In the genomic region with DNA sequence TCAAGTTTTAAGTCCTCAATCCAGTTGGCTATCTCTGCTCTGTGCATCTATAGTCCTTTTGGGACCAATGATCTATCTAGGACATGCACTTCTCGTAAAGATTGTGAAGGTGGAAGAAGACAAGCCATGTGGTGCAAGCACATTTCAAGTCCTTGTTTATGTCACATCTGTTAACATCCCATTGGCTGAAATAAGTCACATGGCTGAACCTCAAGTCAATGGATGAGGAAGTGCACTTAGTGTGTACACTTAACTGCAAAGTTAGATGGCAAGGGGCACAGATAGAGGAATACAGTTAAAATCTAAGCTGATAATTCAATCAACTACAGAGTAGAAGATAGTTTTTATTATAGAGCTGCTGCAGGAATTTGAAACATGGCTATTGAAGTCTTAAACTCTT, we compare ENCODE assay signal across 22 cellular contexts.
"Had no signal": no experiment of that assay in that cellular context is flagged by ENCODE, and none has a peak within 500 bp of the region (broad histone marks: within the 10 kb centered on the region; RNA-seq: fewer than 3 reads in every experiment).

No MANE protein-coding gene starts in this region.

- H3K9me3 Mint-ChIP-seq: stimulated activated memory B cell treated with anti-CD40 and anti-IgM and Interleukin-4, amounts not matched to agents 10 μg/mL and 1 μg/mL and 100 μg/mL, for 72 hours had no signal

- H3K27me3 Mint-ChIP-seq: naive thymus-derived CD8-positive, alpha-beta T cell; stimulated activated memory B cell treated with anti-CD40 and anti-IgM and Interleukin-4, amounts not matched to agents 10 μg/mL and 1 μg/mL and 100 μg/mL, for 72 hours; stimulated activated naive CD8-positive, alpha-beta T cell treated with anti-CD3 and anti-CD28 coated beads, Interleukin-15, Interleukin-2, amounts not matched to agents 100 ng/mL and 50 ng/mL, for 24 hours had no signal

- ATAC-seq: gastroesophageal sphincter; left cardiac atrium; mucosa of descending colon; naive thymus-derived CD8-positive, alpha-beta T cell; sciatic nerve; stimulated activated memory B cell treated with anti-CD40 and anti-IgM and Interleukin-4, amounts not matched to agents 10 μg/mL and 1 μg/mL and 100 μg/mL, for 72 hours had no signal

- H3K36me3 ChIP-seq: esophagus squamous epithelium, gastroesophageal sphincter, neutrophil, spleen, tibial artery, upper lobe of left lung, uterus had no signal

- H3K27ac Mint-ChIP-seq: immature natural killer cell; naive thymus-derived CD8-positive, alpha-beta T cell; stimulated activated memory B cell treated with anti-CD40 and anti-IgM and Interleukin-4, amounts not matched to agents 10 μg/mL and 1 μg/mL and 100 μg/mL, for 72 hours; stimulated activated naive CD8-positive, alpha-beta T cell treated with anti-CD3 and anti-CD28 coated beads, Interleukin-15, Interleukin-2, amounts not matched to agents 100 ng/mL and 50 ng/mL, for 24 hours had no signal

- H3K27me3 ChIP-seq: esophagus squamous epithelium, gastroesophageal sphincter, neutrophil, spleen, tibial artery, upper lobe of left lung, uterus had no signal

- H3K4me1 Mint-ChIP-seq: immature natural killer cell; naive thymus-derived CD8-positive, alpha-beta T cell; stimulated activated memory B cell treated with anti-CD40 and anti-IgM and Interleukin-4, amounts not matched to agents 10 μg/mL and 1 μg/mL and 100 μg/mL, for 72 hours had no signal

- H3K36me3 Mint-ChIP-seq: immature natural killer cell; naive thymus-derived CD8-positive, alpha-beta T cell; stimulated activated memory B cell treated with anti-CD40 and anti-IgM and Interleukin-4, amounts not matched to agents 10 μg/mL and 1 μg/mL and 100 μg/mL, for 72 hours had no signal

- DNase-seq: dermis blood vessel endothelial cell; esophagus squamous epithelium; foreskin fibroblast; glutamatergic neuron; immature natural killer cell; kidney; left cardiac atrium; mucosa of descending colon; naive thymus-derived CD8-positive, alpha-beta T cell; posterior cingulate gyrus; spleen; stimulated activated CD4-positive, alpha-beta T cell treated with anti-CD3 and anti-CD28 coated beads, Interleukin-15, amount 100 ng/mL, for 24 hours; stimulated activated CD4-positive, alpha-beta T cell treated with anti-CD3 and anti-CD28 coated beads, Interleukin-1b, Interleukin-23, amount 100 ng/mL, for 48 hours; stimulated activated CD4-positive, alpha-beta T cell treated with anti-CD3 and anti-CD28 coated beads, Interleukin-4, amount 100 ng/mL, for 24 hours; tibial artery; upper lobe of left lung; uterus had no signal

- H3K4me3 Mint-ChIP-seq: immature natural killer cell; naive thymus-derived CD8-positive, alpha-beta T cell; stimulated activated memory B cell treated with anti-CD40 and anti-IgM and Interleukin-4, amounts not matched to agents 10 μg/mL and 1 μg/mL and 100 μg/mL, for 72 hours; stimulated activated naive CD8-positive, alpha-beta T cell treated with anti-CD3 and anti-CD28 coated beads, Interleukin-15, Interleukin-2, amounts not matched to agents 100 ng/mL and 50 ng/mL, for 24 hours had no signal

- H3K4me3 ChIP-seq: esophagus squamous epithelium, gastroesophageal sphincter, mucosa of descending colon, spleen, tibial artery, upper lobe of left lung, uterus had no signal

- H3K4me1 ChIP-seq: esophagus squamous epithelium, gastroesophageal sphincter, spleen, tibial artery, upper lobe of left lung, uterus had no signal

- H3K27ac ChIP-seq: esophagus squamous epithelium, gastroesophageal sphincter, neutrophil, spleen, tibial artery, upper lobe of left lung, uterus had no signal
